Comparison of ENCODE assay signal across 2 cellular contexts in genomic region chr9:503881-504852, GRCh38.
TF ChIP-seq lines count a peak whose summit lies in the region.

KANK1 (plus strand) TSS chr9:504695.

TF ChIP-seq in HCT116, 20 proteins besides CTCF, POLR2A, EP300 and RAD21 (continued from another document):
- TF ChIP-seq MAX (IDR thresholded peaks at IDR 0.05) (peak; percentile 80), ZFX (IDR thresholded peaks at IDR 0.05) (peak; percentile 19; the same call in 1 of the 2 replicates)
TF ChIP-seq in HCT116: peak in this region for 5.

TF ChIP-seq in GM12878, 131 proteins besides CTCF, POLR2A, EP300 and RAD21 (continued from another document):
- 0 out of 2 replicates have a peak, but pooled peaks have one; percentile 30 for TF ChIP-seq ZNF687 (IDR thresholded peaks at IDR 0.05)
- no peak for TF ChIP-seq SREBF2 (IDR thresholded peaks at IDR 0.05; ENCODE audit: low read length)
- no peak for TF ChIP-seq HSF1 (IDR thresholded peaks at IDR 0.05; ENCODE audit: low read depth, low read length)
- 0 out of 2 replicates have a peak, but pooled peaks have one; percentile 18 for TF ChIP-seq TCF3 (IDR thresholded peaks at IDR 0.05; ENCODE audit: borderline replicate concordance, insufficient read depth, low read depth, low read length)
- no peak for TF ChIP-seq PML (IDR thresholded peaks at IDR 0.05; ENCODE audit: low read length)
- peak; percentile 45; the same call in 1 of the 2 replicates for TF ChIP-seq LARP7 (IDR thresholded peaks at IDR 0.05)
- TF ChIP-seq ZNF217 (IDR thresholded peaks at IDR 0.05): no peak
- TF ChIP-seq YY1 (IDR thresholded peaks at IDR 0.05; ENCODE audit: low read depth, low read length): 0 out of 2 replicates have a peak, but pooled peaks have one; percentile 10
- TF ChIP-seq NR2C2 (IDR thresholded peaks at IDR 0.05; ENCODE audit: borderline replicate concordance, control insufficient read depth, insufficient read length, low read depth): no peak
- TF ChIP-seq DPF2 (IDR thresholded peaks at IDR 0.05): 0 out of 2 replicates have a peak, but pooled peaks have one; percentile 53
- no peak for TF ChIP-seq ATF2 (IDR thresholded peaks at IDR 0.05; ENCODE audit: low read length)
- no peak for TF ChIP-seq NR2C1 (IDR thresholded peaks at IDR 0.05)
- no peak for TF ChIP-seq ESRRA (IDR thresholded peaks at IDR 0.05; ENCODE audit: low read length)
- no peak for TF ChIP-seq FOXK2 (IDR thresholded peaks at IDR 0.05)
- TF ChIP-seq BHLHE40 (IDR thresholded peaks at IDR 0.05; ENCODE audit: borderline replicate concordance in 1 of 2, low read depth in 2 of 2, low read length in 1 of 2): 0 out of 4 replicates have a peak, but pooled peaks of 1 of the 2 experiments have one; percentile 1
